Comparison of ENCODE assay signal across 18 cellular contexts in genomic region chr1:9253706-9254105, GRCh38. TPM values are rescaled to one million over a fixed set of nuclear protein-coding genes. Genes with fewer than 3 reads are reported as not detected.
DNase-seq lines count a peak whose midpoint lies in the region; ATAC-seq and TF ChIP-seq lines count a peak whose summit lies in the region.
"Had no signal": no experiment of that assay in that cellular context is flagged by ENCODE, and none has a peak within 500 bp of the region (broad histone marks: within the 10 kb centered on the region; RNA-seq: fewer than 3 reads in every experiment).

No MANE protein-coding gene starts in this region.

- POLR2A ChIA-PET in Panc1 (lab: Charles Lee), result no interaction called here

- no peak for TF ChIP-seq POLR2A in lower leg skin (IDR thresholded peaks at IDR 0.05)

- H3K27ac ChIP-seq in Panc1 (ENCODE audit: low read length), result no peak overlapping the region
- peak overlapping the region; percentile 92 for H3K27ac ChIP-seq in ectodermal cell (ENCODE audit: insufficient read depth, low read depth, low read length, poor library complexity, severe bottlenecking)
- peak overlapping the region; percentile 25 for H3K27ac ChIP-seq in skeletal muscle tissue (ENCODE audit: low read depth, low read length)
- H3K27ac ChIP-seq: left lung, PC-9 had no signal

- intact Hi-C loops in Panc1 (cut with micrococcal nuclease; ENCODE audit: unreplicated experiment), result no loop called here
- intact Hi-C loops in lower leg skin (cut with DNase I; ENCODE audit: low total_unique reads), result no loop called here

- peaks cover 2% of the 10 kb centered on the region; the same call in 1 of the 2 replicates for H3K4me1 ChIP-seq in Panc1 (ENCODE audit: control insufficient read depth, insufficient read depth, low read length)
- H3K4me1 ChIP-seq in ectodermal cell (ENCODE audit: control insufficient read depth, insufficient read depth, low read length), result peaks cover 59% of the 10 kb centered on the region
- peaks cover 52 to 79% (median 61%) of the 10 kb centered on the region in 3 donors for H3K4me1 ChIP-seq in skeletal muscle tissue (ENCODE audit: control insufficient read depth in 3 of 3, insufficient read depth in 3 of 3, low read length in 3 of 3)

- H3K9ac ChIP-seq in skeletal muscle tissue (ENCODE audit: low read depth in 1 of 3, low read length in 3 of 3), result peak overlapping the region in 2 of 3 donors; percentile 47 to 51

- in situ Hi-C loops in Panc1 (cut with HindIII; ENCODE audit: low pct_unique_long_range_greater_than_20kb, low sequenced_read_pairs), result no loop called here

- H3K4me3 ChIP-seq in Panc1 (ENCODE audit: low read depth in 2 of 2, low read length in 2 of 2) (no peak overlapping the region), ectodermal cell (ENCODE audit: insufficient read depth, low read depth, low read length) (no peak overlapping the region), skeletal muscle tissue (ENCODE audit: low read length in 3 of 3) (no peak overlapping the region), lower leg skin (ENCODE audit: low read depth, poor library complexity, severe bottlenecking) (no peak overlapping the region)
- H3K4me3 ChIP-seq: left lung, PC-9 had no signal

- H3K36me3 ChIP-seq in Panc1 (ENCODE audit: control insufficient read depth, insufficient read depth, low read length) (no peaks in the 10 kb centered on the region), ectodermal cell (ENCODE audit: control insufficient read depth, insufficient read depth, low read length) (no peaks in the 10 kb centered on the region), skeletal muscle tissue (ENCODE audit: control insufficient read depth in 3 of 3, insufficient read depth in 3 of 3, low read length in 3 of 3) (peaks cover 8 to 9% (median 9%) of the 10 kb centered on the region in 3 donors)

- H3K27me3 ChIP-seq in Panc1 (ENCODE audit: control insufficient read depth, insufficient read depth, low read length) (no peaks in the 10 kb centered on the region), ectodermal cell (ENCODE audit: control insufficient read depth, insufficient read depth, low read length, poor library complexity, severe bottlenecking) (peaks cover 15% of the 10 kb centered on the region), skeletal muscle tissue (ENCODE audit: control insufficient read depth in 3 of 3, insufficient read depth in 3 of 3, low read length in 3 of 3) (no peaks in the 10 kb centered on the region)
- H3K27me3 ChIP-seq: left lung had no signal

- H3K9me3 ChIP-seq in Panc1 (ENCODE audit: control insufficient read depth, insufficient read depth, low read depth, low read length) (no peaks in the 10 kb centered on the region), ectodermal cell (ENCODE audit: control insufficient read depth, low read length) (no peaks in the 10 kb centered on the region), skeletal muscle tissue (ENCODE audit: control insufficient read depth in 3 of 3, low read length in 3 of 3) (no peaks in the 10 kb centered on the region)
- H3K9me3 ChIP-seq: left lung had no signal

- TF ChIP-seq CTCF in Panc1 (IDR thresholded peaks at IDR 0.05), result no peak
- no peak for TF ChIP-seq CTCF in lower leg skin (IDR thresholded peaks at IDR 0.05)

- CTCF ChIA-PET in Panc1 (lab: Charles Lee), result no interaction called here

- no peak for ATAC-seq in Panc1
- no peak for ATAC-seq in HG02623 (IDR thresholded peaks at IDR 0.05; ENCODE audit: unreplicated experiment)
- ATAC-seq: activated CD8-positive, alpha-beta memory T cell treated with anti-CD3 and anti-CD28 coated beads, Interleukin-2, amount 10 ng/mL, durations not matched to agents 7 days and 5 days; left lung had no signal

- WGBS in ectodermal cell, 2 experiments, result 52 to 56% methylated on average over 5 of the region's 5 CpGs
- 84 to 90% methylated on average over 5 of the region's 5 CpGs for WGBS in lower leg skin, 2 donors

- TSS peak; percentile 55 for BruUV-seq in Panc1 (replicated peaks; lab: Mats Ljungman, UMichigan)

- DNase-seq in Panc1 (ENCODE audit: low read depth, low spot score), result no peak
- DNase-seq in islet precursor cell, result peak; percentile 54
- no peak for DNase-seq in activated effector memory CD4-positive, alpha-beta T cell treated with Interleukin-2 at 50 U/mL for 16 hours
- DNase-seq in lower leg skin (ENCODE audit: low spot score in 2 of 2), result no peak
- DNase-seq in cerebellar nuclear complex (lab: John Stamatoyannopoulos, UW), result no peak
- DNase-seq: activated CD8-positive, alpha-beta memory T cell treated with anti-CD3 and anti-CD28 coated beads, Interleukin-2, amount 10 ng/mL, durations not matched to agents 7 days and 5 days; activated naive CD4-positive, alpha-beta T cell; caudate nucleus; HCEC 1CT; left lung; NCI-H1694; NCI-H524; occipital lobe; PC-9; stimulated activated CD4-positive, alpha-beta T cell treated with anti-CD3 and anti-CD28 coated beads, Interleukin-12 subunit alpha, Interleukin-12 subunit beta, amount 100 ng/mL, for 4 hours had no signal

RNA-seq across cellular contexts. Expression of gene H6PD, which starts 19.1 kb away (rescaled TPM):
- 23.5 TPM for total RNA-seq in Panc1 (2021; ENCODE audit: unreplicated experiment)
- polyA plus RNA-seq in Panc1 (2012; ENCODE audit: insufficient read length), result 17.7 TPM
- 12.4 TPM for polyA plus RNA-seq in ectodermal cell (2013, experiment 1 of 4)
- 15.5 TPM for polyA plus RNA-seq in ectodermal cell (2013, experiment 2 of 4)
- 10.8 TPM for polyA plus RNA-seq in ectodermal cell (2013, experiment 3 of 4)
- 13.6 TPM for polyA plus RNA-seq in ectodermal cell (2013, experiment 4 of 4)
- total RNA-seq in skeletal muscle tissue, result 24.5 TPM
- 10 to 100 TPM; 65.5 to 98.7 (median 87.8) TPM for total RNA-seq in lower leg skin

RNA-seq across cellular contexts. Expression of gene SPSB1, which starts 39.0 kb away (rescaled TPM):
- total RNA-seq in Panc1 (2021; ENCODE audit: unreplicated experiment) (73.7 TPM), skeletal muscle tissue (6.3 TPM), lower leg skin (10 to 100 TPM; 25.3 to 75.5 (median 45.3) TPM)
- polyA plus RNA-seq in Panc1 (2012; ENCODE audit: insufficient read length), result 59.2 TPM
- 6.2 TPM for polyA plus RNA-seq in ectodermal cell (2013, experiment 1 of 4)
- polyA plus RNA-seq in ectodermal cell (2013, experiment 2 of 4), result 7.3 TPM
- polyA plus RNA-seq in ectodermal cell (2013, experiment 3 of 4), result 4.1 TPM
- 5.4 TPM for polyA plus RNA-seq in ectodermal cell (2013, experiment 4 of 4)
